1 cellular context compared by ENCODE assay signal in the genomic region with DNA sequence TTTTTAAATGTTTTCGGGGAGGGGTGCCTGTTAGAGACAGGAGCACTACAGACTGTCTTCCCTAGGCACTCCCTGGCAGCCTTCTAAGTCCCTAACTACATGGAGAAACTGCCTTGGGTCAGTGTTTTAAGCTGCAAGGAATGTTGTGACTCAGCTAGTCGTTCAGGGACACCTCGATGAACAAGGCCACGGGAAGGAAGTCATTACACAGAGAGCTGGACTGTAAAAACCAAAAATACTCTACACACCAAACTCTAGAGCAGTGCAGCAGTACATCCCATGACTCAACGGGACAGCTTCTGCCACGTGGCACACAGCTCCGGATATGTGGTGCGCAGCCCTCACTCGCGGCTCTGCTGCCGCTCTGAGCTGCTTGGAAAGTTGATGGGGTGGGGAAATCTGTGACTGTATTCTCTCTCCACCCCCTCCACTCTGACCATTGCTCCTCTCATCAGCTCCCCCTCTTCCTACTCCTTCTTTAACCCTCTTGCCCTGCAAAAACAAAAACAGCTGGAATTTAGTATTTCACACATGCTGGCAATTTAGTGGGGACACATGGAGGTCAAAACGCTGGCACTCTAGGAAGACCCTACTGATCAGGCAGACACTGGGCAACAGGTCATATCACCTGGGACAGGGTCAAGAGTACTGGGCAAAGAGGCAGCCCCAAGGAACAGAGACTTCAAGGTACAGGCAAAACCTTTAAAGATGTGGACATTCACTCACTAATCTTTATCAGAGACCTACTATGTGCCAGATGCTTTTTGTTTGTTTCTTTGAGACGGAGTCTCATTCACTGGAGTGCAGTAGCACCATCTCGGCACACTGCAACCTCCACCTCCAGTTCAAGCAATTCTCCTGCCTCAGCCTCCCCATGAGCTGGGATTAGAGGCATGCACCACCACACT.
TF ChIP-seq lines count a peak whose summit lies in the region.

No MANE protein-coding gene starts in this region.

TF ChIP-seq in HepG2, 621 proteins besides CTCF, POLR2A, EP300 and RAD21 (continued from another document and continues in another):
- TF ChIP-seq ZNF646 (CRISPR knock-in tag; IDR thresholded peaks at IDR 0.05) (no peak), XRCC5 (optimal IDR thresholded peaks at IDR 0.05; ENCODE audit: low read length) (no peak), ZNF501 (CRISPR knock-in tag; IDR thresholded peaks at IDR 0.05) (peak; percentile 68), ZEB1 (IDR thresholded peaks at IDR 0.05; ENCODE audit: insufficient replicate concordance, low read depth) (no peak), CBFB (CRISPR knock-in tag; IDR thresholded peaks at IDR 0.05) (0 out of 2 replicates have a peak, but pooled peaks have one; percentile 13), ZNF781 (CRISPR knock-in tag; IDR thresholded peaks at IDR 0.05; ENCODE audit: borderline replicate concordance, not compliant biosample characterization) (no peak), TMF1 (CRISPR knock-in tag; IDR thresholded peaks at IDR 0.05; ENCODE audit: low read depth) (no peak; the same call in 1 of the 2 replicates), ZNF234 (CRISPR knock-in tag; conservative IDR thresholded peaks at IDR 0.05) (no peak), ZNF563 (CRISPR knock-in tag; IDR thresholded peaks at IDR 0.05) (peak; percentile 63; the same call in 1 of the 2 replicates), ZNF562 (CRISPR knock-in tag; IDR thresholded peaks at IDR 0.05; ENCODE audit: borderline replicate concordance) (no peak), BORCS8-MEF2B (CRISPR knock-in tag; IDR thresholded peaks at IDR 0.05) (peak; percentile 94), NAIF1 (CRISPR knock-in tag; IDR thresholded peaks at IDR 0.05; ENCODE audit: borderline replicate concordance) (no peak), POLR2AphosphoS2 (IDR thresholded peaks at IDR 0.05; ENCODE audit: low read depth, low read length) (no peak), ZNF883 (CRISPR knock-in tag; IDR thresholded peaks at IDR 0.05; ENCODE audit: not compliant biosample characterization) (peak; percentile 63), ZBTB33 (CRISPR knock-in tag; IDR thresholded peaks at IDR 0.05) (peak; percentile 74; the same call in 1 of the 2 replicates), HDAC6 (IDR thresholded peaks at IDR 0.05; ENCODE audit: low read depth, low read length) (no peak), HES4 (CRISPR knock-in tag; IDR thresholded peaks at IDR 0.05; ENCODE audit: borderline replicate concordance) (no peak), ZNF432 (CRISPR knock-in tag; IDR thresholded peaks at IDR 0.05; ENCODE audit: borderline replicate concordance) (no peak), CREM (IDR thresholded peaks at IDR 0.05) (no peak), CREM (CRISPR knock-in tag; IDR thresholded peaks at IDR 0.05) (no peak), BCL6 (CRISPR knock-in tag; IDR thresholded peaks at IDR 0.05) (0 out of 2 replicates have a peak, but pooled peaks have one; percentile 3), KMT2A (CRISPR knock-in tag; IDR thresholded peaks at IDR 0.05) (no peak), MTF1 (CRISPR knock-in tag; IDR thresholded peaks at IDR 0.05) (no peak), PRMT3 (CRISPR knock-in tag; IDR thresholded peaks at IDR 0.05; ENCODE audit: borderline replicate concordance, low read depth) (no peak), ZNF703 (CRISPR knock-in tag; IDR thresholded peaks at IDR 0.05; ENCODE audit: borderline replicate concordance) (no peak), RNF2 (conservative IDR thresholded peaks at IDR 0.05; ENCODE audit: low read depth) (peak; percentile 76), ZNF460 (CRISPR knock-in tag; IDR thresholded peaks at IDR 0.05; ENCODE audit: borderline replicate concordance) (no peak), TBP (CRISPR knock-in tag; IDR thresholded peaks at IDR 0.05) (no peak)
- TF ChIP-seq, protein P1, sequence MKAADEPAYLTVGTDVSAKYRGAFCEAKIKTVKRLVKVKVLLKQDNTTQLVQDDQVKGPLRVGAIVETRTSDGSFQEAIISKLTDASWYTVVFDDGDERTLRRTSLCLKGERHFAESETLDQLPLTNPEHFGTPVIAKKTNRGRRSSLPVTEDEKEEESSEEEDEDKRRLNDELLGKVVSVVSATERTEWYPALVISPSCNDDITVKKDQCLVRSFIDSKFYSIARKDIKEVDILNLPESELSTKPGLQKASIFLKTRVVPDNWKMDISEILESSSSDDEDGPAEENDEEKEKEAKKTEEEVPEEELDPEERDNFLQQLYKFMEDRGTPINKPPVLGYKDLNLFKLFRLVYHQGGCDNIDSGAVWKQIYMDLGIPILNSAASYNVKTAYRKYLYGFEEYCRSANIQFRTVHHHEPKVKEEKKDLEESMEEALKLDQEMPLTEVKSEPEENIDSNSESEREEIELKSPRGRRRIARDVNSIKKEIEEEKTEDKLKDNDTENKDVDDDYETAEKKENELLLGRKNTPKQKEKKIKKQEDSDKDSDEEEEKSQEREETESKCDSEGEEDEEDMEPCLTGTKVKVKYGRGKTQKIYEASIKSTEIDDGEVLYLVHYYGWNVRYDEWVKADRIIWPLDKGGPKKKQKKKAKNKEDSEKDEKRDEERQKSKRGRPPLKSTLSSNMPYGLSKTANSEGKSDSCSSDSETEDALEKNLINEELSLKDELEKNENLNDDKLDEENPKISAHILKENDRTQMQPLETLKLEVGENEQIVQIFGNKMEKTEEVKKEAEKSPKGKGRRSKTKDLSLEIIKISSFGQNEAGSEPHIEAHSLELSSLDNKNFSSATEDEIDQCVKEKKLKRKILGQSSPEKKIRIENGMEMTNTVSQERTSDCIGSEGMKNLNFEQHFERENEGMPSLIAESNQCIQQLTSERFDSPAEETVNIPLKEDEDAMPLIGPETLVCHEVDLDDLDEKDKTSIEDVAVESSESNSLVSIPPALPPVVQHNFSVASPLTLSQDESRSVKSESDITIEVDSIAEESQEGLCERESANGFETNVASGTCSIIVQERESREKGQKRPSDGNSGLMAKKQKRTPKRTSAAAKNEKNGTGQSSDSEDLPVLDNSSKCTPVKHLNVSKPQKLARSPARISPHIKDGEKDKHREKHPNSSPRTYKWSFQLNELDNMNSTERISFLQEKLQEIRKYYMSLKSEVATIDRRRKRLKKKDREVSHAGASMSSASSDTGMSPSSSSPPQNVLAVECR (CRISPR knock-in tag; IDR thresholded peaks at IDR 0.05; ENCODE audit: borderline replicate concordance) = no peak; the same call in 1 of the 2 replicates
- TF ChIP-seq, protein P2, sequence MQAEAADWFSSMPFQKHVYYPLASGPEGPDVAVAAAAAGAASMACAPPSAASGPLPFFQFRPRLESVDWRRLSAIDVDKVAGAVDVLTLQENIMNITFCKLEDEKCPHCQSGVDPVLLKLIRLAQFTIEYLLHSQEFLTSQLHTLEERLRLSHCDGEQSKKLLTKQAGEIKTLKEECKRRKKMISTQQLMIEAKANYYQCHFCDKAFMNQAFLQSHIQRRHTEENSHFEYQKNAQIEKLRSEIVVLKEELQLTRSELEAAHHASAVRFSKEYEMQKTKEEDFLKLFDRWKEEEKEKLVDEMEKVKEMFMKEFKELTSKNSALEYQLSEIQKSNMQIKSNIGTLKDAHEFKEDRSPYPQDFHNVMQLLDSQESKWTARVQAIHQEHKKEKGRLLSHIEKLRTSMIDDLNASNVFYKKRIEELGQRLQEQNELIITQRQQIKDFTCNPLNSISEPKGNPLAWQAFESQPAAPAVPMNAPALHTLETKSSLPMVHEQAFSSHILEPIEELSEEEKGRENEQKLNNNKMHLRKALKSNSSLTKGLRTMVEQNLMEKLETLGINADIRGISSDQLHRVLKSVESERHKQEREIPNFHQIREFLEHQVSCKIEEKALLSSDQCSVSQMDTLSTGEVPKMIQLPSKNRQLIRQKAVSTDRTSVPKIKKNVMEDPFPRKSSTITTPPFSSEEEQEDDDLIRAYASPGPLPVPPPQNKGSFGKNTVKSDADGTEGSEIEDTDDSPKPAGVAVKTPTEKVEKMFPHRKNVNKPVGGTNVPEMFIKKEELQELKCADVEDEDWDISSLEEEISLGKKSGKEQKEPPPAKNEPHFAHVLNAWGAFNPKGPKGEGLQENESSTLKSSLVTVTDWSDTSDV (CRISPR knock-in tag; IDR thresholded peaks at IDR 0.05) = peak; percentile 66; the same call in 1 of the 2 replicates
- TF ChIP-seq, protein P3, sequence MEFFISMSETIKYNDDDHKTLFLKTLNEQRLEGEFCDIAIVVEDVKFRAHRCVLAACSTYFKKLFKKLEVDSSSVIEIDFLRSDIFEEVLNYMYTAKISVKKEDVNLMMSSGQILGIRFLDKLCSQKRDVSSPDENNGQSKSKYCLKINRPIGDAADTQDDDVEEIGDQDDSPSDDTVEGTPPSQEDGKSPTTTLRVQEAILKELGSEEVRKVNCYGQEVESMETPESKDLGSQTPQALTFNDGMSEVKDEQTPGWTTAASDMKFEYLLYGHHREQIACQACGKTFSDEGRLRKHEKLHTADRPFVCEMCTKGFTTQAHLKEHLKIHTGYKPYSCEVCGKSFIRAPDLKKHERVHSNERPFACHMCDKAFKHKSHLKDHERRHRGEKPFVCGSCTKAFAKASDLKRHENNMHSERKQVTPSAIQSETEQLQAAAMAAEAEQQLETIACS (CRISPR knock-in tag; IDR thresholded peaks at IDR 0.05) = no peak
- TF ChIP-seq, protein P4, sequence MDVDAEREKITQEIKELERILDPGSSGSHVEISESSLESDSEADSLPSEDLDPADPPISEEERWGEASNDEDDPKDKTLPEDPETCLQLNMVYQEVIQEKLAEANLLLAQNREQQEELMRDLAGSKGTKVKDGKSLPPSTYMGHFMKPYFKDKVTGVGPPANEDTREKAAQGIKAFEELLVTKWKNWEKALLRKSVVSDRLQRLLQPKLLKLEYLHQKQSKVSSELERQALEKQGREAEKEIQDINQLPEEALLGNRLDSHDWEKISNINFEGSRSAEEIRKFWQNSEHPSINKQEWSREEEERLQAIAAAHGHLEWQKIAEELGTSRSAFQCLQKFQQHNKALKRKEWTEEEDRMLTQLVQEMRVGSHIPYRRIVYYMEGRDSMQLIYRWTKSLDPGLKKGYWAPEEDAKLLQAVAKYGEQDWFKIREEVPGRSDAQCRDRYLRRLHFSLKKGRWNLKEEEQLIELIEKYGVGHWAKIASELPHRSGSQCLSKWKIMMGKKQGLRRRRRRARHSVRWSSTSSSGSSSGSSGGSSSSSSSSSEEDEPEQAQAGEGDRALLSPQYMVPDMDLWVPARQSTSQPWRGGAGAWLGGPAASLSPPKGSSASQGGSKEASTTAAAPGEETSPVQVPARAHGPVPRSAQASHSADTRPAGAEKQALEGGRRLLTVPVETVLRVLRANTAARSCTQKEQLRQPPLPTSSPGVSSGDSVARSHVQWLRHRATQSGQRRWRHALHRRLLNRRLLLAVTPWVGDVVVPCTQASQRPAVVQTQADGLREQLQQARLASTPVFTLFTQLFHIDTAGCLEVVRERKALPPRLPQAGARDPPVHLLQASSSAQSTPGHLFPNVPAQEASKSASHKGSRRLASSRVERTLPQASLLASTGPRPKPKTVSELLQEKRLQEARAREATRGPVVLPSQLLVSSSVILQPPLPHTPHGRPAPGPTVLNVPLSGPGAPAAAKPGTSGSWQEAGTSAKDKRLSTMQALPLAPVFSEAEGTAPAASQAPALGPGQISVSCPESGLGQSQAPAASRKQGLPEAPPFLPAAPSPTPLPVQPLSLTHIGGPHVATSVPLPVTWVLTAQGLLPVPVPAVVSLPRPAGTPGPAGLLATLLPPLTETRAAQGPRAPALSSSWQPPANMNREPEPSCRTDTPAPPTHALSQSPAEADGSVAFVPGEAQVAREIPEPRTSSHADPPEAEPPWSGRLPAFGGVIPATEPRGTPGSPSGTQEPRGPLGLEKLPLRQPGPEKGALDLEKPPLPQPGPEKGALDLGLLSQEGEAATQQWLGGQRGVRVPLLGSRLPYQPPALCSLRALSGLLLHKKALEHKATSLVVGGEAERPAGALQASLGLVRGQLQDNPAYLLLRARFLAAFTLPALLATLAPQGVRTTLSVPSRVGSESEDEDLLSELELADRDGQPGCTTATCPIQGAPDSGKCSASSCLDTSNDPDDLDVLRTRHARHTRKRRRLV (CRISPR knock-in tag; IDR thresholded peaks at IDR 0.05) = no peak
